6 cellular contexts compared by ENCODE assay signal in the genomic region with DNA sequence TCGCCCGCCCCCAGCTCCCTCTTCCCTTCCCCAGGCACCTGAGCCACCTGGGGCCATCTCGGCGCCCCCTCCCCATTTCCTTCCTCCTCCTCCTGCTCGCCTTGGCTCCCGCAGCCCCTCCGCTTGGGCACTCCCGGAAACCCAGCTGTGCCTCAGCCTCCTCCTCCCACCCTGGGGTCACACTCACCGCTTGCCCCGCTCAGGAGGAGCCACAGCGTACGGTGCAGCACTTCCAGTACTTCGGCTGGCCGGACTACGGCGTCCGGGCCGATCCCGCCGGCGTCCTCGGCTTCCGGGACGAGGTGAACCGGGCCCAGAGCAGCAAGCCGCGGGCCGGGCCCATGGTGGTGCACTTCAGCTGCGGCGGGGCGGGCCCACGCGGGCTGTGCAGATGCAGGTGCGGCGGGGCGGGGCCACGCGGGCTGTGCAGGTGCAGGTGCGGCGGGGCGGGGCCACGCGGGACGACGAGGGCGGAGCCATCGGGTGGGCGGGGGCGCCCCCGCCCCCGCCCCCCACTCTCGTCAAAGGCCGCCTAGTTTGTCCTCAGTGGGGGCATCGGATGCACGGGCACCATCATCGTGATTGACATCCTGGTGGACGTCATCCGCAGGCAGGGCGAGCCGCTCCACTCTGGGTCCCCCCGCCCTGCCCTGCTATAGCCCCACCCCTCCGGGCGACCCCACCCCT. TPM values are rescaled to one million over a fixed set of nuclear protein-coding genes. Genes with fewer than 3 reads are reported as not detected.
DNase-seq lines count a peak whose midpoint lies in the region; ATAC-seq, FAIRE-seq and TF ChIP-seq lines count a peak whose summit lies in the region.

No MANE protein-coding gene starts in this region.

- POLR2A ChIA-PET in A549 (lab: Yijun Ruan, JAX): interaction anchor here (1.2 kb wide), 1 partner anchor 42 kb away, joined by 3 read pairs; no protein-coding TSS in a partner anchor

- no peak for FAIRE-seq in A549 (lab: Jason Lieb, UNC)

- whole genome bisulfite sequencing in A549 (ENCODE audit: missing lambda C conversion rate): 79% methylated on average over 8 of the region's 63 CpGs
- 6% methylated on average over 34 of the region's 63 CpGs for WGBS in right lobe of liver (ENCODE audit: insufficient coverage, low coverage, low lambda C conversion rate, missing lambda C conversion rate)

- peak overlapping the region; percentile 96 for H3K4me2 ChIP-seq in A549

- intact Hi-C loops in right lobe of liver (cut with DNase I): loop anchor here in 1 of 2 donors (10.0 kb wide), 1 partner anchor 84 kb away; the partner anchor contains the start of gene PERM1

- no peaks in the 10 kb centered on the region for H3K36me3 ChIP-seq in right lobe of liver

- no peaks in the 10 kb centered on the region for H3K9me3 ChIP-seq in A549
- no peaks in the 10 kb centered on the region for H3K9me3 ChIP-seq in right lobe of liver

- peak; percentile 4 to 9; a peak in 3 of 6 replicates for ATAC-seq in A549
- peak; percentile 22 for ATAC-seq in HG03342 (IDR thresholded peaks at IDR 0.05; ENCODE audit: unreplicated experiment)
- ATAC-seq in right lobe of liver: peak in 1 of 4 donors; percentile 8
- ATAC-seq in GM19395 (IDR thresholded peaks at IDR 0.05; ENCODE audit: unreplicated experiment): no peak
- no peak for ATAC-seq in GM18867 (IDR thresholded peaks at IDR 0.05; ENCODE audit: unreplicated experiment)

- TF ChIP-seq RAD21 in A549 (conservative IDR thresholded peaks at IDR 0.05 in 1 of 2, IDR thresholded peaks at IDR 0.05 in 1 of 2): no peak

- DNase-seq in A549 (ENCODE audit: low read depth in 1 of 2, low spot score in 1 of 2) (peak in 1 of 2 experiments; percentile 35), right lobe of liver (no peak)
- DNase-seq in activated T-helper 1 cell treated with anti-CD3 and anti-CD28 coated beads, Interleukin-2, amount 50 U/mL, for 16 hours (ENCODE audit: low read depth in 1 of 2, low spot score in 1 of 2): peak; percentile 22 to 35

- CTCF ChIA-PET in A549 (lab: Yijun Ruan, JAX): interaction anchor here (0.7 to 1.6 kb wide), 6 partner anchors 10 to 86 kb away, joined by 3 to 5 read pairs (median 4); no protein-coding TSS in a partner anchor

- no peak for TF ChIP-seq POLR2A in A549 (IDR thresholded peaks at IDR 0.05; ENCODE audit: low read length)
- no peak for TF ChIP-seq POLR2A in right lobe of liver (IDR thresholded peaks at IDR 0.05)

- no peaks in the 10 kb centered on the region for H3K27me3 ChIP-seq in right lobe of liver

- H3K4me1 ChIP-seq in A549 (peaks cover 32% of the 10 kb centered on the region), right lobe of liver (peaks cover 0 to 6% (median 3%) of the 10 kb centered on the region in 4 donors)

- TF ChIP-seq EP300 in A549 (IDR thresholded peaks at IDR 0.05): no peak

- peak overlapping the region; percentile 76 to 88; a peak in 5 of 6 replicates for H3K27ac ChIP-seq in A549
- H3K27ac ChIP-seq in right lobe of liver: no peak overlapping the region

- peak overlapping the region; percentile 60 for H3K4me3 ChIP-seq in A549
- peak overlapping the region; percentile 34 to 48 (median 36) for H3K4me3 ChIP-seq in right lobe of liver

- TF ChIP-seq CTCF in A549 (IDR thresholded peaks at IDR 0.05): no peak
- no peak for TF ChIP-seq CTCF in right lobe of liver (IDR thresholded peaks at IDR 0.05)

TF ChIP-seq in A549, 52 proteins besides CTCF, POLR2A, EP300 and RAD21:
- TF ChIP-seq ZFP36 (IDR thresholded peaks at IDR 0.05; ENCODE audit: borderline replicate concordance, partially characterized antibody) (no peak), HOXB13 (CRISPR knock-in tag; IDR thresholded peaks at IDR 0.05; ENCODE audit: low read depth) (no peak), FOSB (CRISPR knock-in tag; IDR thresholded peaks at IDR 0.05) (no peak), MAX (IDR thresholded peaks at IDR 0.05) (no peak), NFE2L2 (conservative IDR thresholded peaks at IDR 0.05; ENCODE audit: low read length) (no peak)

RNA-seq across cellular contexts. Expression of gene RNF223, which starts 5.6 kb away (rescaled TPM):
- polyA plus RNA-seq in A549 (2011; rRNA removed) (not detected in 2 replicates), A549 (2017; fragmentation: RNase III; extraction: RNeasy Plus Mini Kit Qiagen cat#74134 plus additional on column Dnase treatment) (0.08 TPM in 1 of 3 replicates, not detected in the others)
- 0.07 and 0.08 TPM in 2 replicates for polyA plus RNA-seq in A549 (2012; cell fraction: cytosol; rRNA removed)
- 0.12 TPM in 1 of 2 replicates, not detected in the other for polyA plus RNA-seq in A549 (2012; cell fraction: nucleus; rRNA removed)
- polyA minus RNA-seq in A549 (2011; rRNA and poly(A)+ RNA removed): 0.08 TPM in 1 of 2 replicates, not detected in the other
- not detected for total RNA-seq in right lobe of liver

RNA-seq across cellular contexts. Expression of gene C1orf159, which starts 47.4 kb away (rescaled TPM):
- polyA plus RNA-seq in A549 (2011; rRNA removed): 3.2 and 4.0 TPM in 2 replicates
- polyA plus RNA-seq in A549 (2012; cell fraction: cytosol; rRNA removed): 12.4 and 20.3 TPM in 2 replicates
- 71.3 and 92.0 TPM in 2 replicates for polyA plus RNA-seq in A549 (2012; cell fraction: nucleus; rRNA removed)
- polyA plus RNA-seq in A549 (2017; fragmentation: RNase III; extraction: RNeasy Plus Mini Kit Qiagen cat#74134 plus additional on column Dnase treatment): 8.8 to 10.4 TPM (median 10.2 TPM) in 3 replicates
- 1.8 and 2.4 TPM in 2 replicates for polyA minus RNA-seq in A549 (2011; rRNA and poly(A)+ RNA removed)
- 1 to 10 TPM; 4.0 to 7.7 (median 6.4) TPM for total RNA-seq in right lobe of liver

RNA-seq across cellular contexts. Expression of gene AGRN, which starts 48.6 kb away (rescaled TPM):
- 23.9 and 34.9 TPM in 2 replicates for polyA plus RNA-seq in A549 (2011; rRNA removed)
- polyA plus RNA-seq in A549 (2012; cell fraction: cytosol; rRNA removed): 54.0 and 72.0 TPM in 2 replicates
- 477 and 531 TPM in 2 replicates for polyA plus RNA-seq in A549 (2012; cell fraction: nucleus; rRNA removed)
- polyA plus RNA-seq in A549 (2017; fragmentation: RNase III; extraction: RNeasy Plus Mini Kit Qiagen cat#74134 plus additional on column Dnase treatment): 88.0 to 95.3 TPM (median 90.9 TPM) in 3 replicates
- polyA minus RNA-seq in A549 (2011; rRNA and poly(A)+ RNA removed): 27.8 and 31.7 TPM in 2 replicates
- total RNA-seq in right lobe of liver: 10 to 100 TPM; 14.2 to 44.5 (median 35.2) TPM

RNA-seq across cellular contexts. Expression of gene ISG15, which starts 55.2 kb away (rescaled TPM):
- 4.3 and 4.6 TPM in 2 replicates for polyA plus RNA-seq in A549 (2011; rRNA removed)
- polyA plus RNA-seq in A549 (2012; cell fraction: cytosol; rRNA removed): 15.8 and 18.5 TPM in 2 replicates
- polyA plus RNA-seq in A549 (2012; cell fraction: nucleus; rRNA removed): 21.1 and 23.1 TPM in 2 replicates
- polyA plus RNA-seq in A549 (2017; fragmentation: RNase III; extraction: RNeasy Plus Mini Kit Qiagen cat#74134 plus additional on column Dnase treatment): 11.2 to 17.6 TPM (median 11.2 TPM) in 3 replicates
- 0.78 and 0.95 TPM in 2 replicates for polyA minus RNA-seq in A549 (2011; rRNA and poly(A)+ RNA removed)
- 10 to 100 TPM; 16.3 to 98.7 (median 26.4) TPM for total RNA-seq in right lobe of liver

Comparison
In these comparisons a context has a peak if more than half of its experiments do, and no peak if none do; other contexts are left out.
1. ATAC-seq: peak in A549 (2 of 2) and HG03342 (single experiment); none in GM19395 (single experiment) and GM18867 (single experiment).
2. DNase-seq: peak in activated T-helper 1 cell treated with anti-CD3 and anti-CD28 coated beads, Interleukin-2, amount 50 U/mL, for 16 hours (2 of 2); none in right lobe of liver (0 of 3).
3. H3K27ac ChIP-seq: peak in A549 (2 of 2); none in right lobe of liver (0 of 3).